8 cellular contexts compared by ENCODE assay signal in the genomic region with DNA sequence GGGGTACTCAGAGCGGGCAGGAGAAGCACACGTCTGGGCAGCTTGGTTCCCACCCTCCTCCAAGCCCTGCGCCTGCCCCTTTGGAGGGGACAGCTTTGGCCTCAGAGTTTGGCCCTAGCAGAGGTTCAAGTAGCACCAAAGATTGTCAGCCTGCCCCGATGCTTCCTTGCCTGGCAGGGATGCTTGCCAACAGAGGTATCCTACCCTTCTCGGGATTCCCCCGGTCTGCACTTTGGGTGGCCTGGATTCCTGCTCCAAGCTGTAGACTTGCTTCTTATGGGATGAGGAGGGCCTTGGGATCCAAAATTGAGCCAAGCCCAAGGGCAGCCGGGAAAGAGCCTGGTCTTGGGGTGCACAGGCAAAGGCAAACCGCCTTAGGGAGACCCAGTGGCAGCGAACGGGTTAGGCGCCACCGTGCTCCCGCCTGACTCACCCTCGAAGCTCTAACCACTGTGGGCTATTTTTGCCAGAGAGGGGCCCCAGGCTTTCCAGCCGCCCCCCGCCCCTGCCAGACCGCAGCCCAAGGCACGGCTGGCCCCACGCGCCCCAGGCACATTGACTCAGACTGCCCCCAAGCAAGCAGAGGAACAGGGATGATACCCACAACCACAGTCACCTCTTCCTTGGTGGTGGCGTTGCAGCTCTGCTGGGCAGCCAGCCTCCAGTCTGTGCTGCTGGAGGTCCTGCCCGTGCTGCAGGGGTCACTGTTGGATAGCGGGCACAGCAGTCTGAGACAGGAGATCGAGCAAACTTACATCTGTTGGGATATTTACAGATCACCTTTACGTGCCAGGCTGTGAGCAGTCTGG. TPM values are rescaled to one million over a fixed set of nuclear protein-coding genes. Genes with fewer than 3 reads are reported as not detected.
DNase-seq lines count a peak whose midpoint lies in the region; ATAC-seq, FAIRE-seq and TF ChIP-seq lines count a peak whose summit lies in the region.

No MANE protein-coding gene starts in this region.

- CTCF ChIA-PET in activated CD4-positive, alpha-beta T cell treated with anti-CD3 and anti-CD28 coated beads, Interleukin-2, amount 10 ng/mL, durations not matched to agents 7 days and 5 days (lab: Charles Lee) = interaction anchor here (1.2 to 11.7 kb wide), 5 partner anchors 8 to 119 kb away, joined by 4 to 84 read pairs (median 6); a partner anchor contains a TSS

- H3K27me3 ChIP-seq in right atrium auricular region = peaks cover 3 to 12% of the 10 kb centered on the region in 2 donors

- no peaks in the 10 kb centered on the region for H3K36me3 Mint-ChIP-seq in activated CD4-positive, alpha-beta T cell treated with anti-CD3 and anti-CD28 coated beads, Interleukin-2, amount 10 ng/mL, durations not matched to agents 7 days and 5 days (ENCODE audit: low read depth)
- H3K36me3 Mint-ChIP-seq in chondrocyte (ENCODE audit: low read depth) = no peaks in the 10 kb centered on the region

- peaks cover 0 to 39% of the 10 kb centered on the region in 2 donors for H3K4me1 ChIP-seq in right atrium auricular region

- POLR2A ChIA-PET in activated CD4-positive, alpha-beta T cell treated with anti-CD3 and anti-CD28 coated beads, Interleukin-2, amount 10 ng/mL, durations not matched to agents 7 days and 5 days (lab: Charles Lee) = no interaction called here

- H3K9me3 Mint-ChIP-seq in activated CD4-positive, alpha-beta T cell treated with anti-CD3 and anti-CD28 coated beads, Interleukin-2, amount 10 ng/mL, durations not matched to agents 7 days and 5 days = no peaks in the 10 kb centered on the region
- no peaks in the 10 kb centered on the region for H3K9me3 Mint-ChIP-seq in chondrocyte (ENCODE audit: low read depth)

- peak overlapping the region in 1 of 2 donors; percentile 67 for H3K27ac ChIP-seq in right atrium auricular region

- H3K4me3 Mint-ChIP-seq in activated CD4-positive, alpha-beta T cell treated with anti-CD3 and anti-CD28 coated beads, Interleukin-2, amount 10 ng/mL, durations not matched to agents 7 days and 5 days = peak overlapping the region; percentile 40
- no peak overlapping the region for H3K4me3 Mint-ChIP-seq in chondrocyte (ENCODE audit: unreplicated experiment)

- no peak overlapping the region for H3K27ac Mint-ChIP-seq in activated CD4-positive, alpha-beta T cell treated with anti-CD3 and anti-CD28 coated beads, Interleukin-2, amount 10 ng/mL, durations not matched to agents 7 days and 5 days
- H3K27ac Mint-ChIP-seq in chondrocyte (ENCODE audit: unreplicated experiment) = no peak overlapping the region

- FAIRE-seq in RCC 7860 (lab: Jason Lieb, UNC) = no peak

- no peaks in the 10 kb centered on the region for H3K9me3 ChIP-seq in right atrium auricular region

- DNase-seq in activated CD4-positive, alpha-beta T cell treated with anti-CD3 and anti-CD28 coated beads, Interleukin-2, amount 10 ng/mL, durations not matched to agents 7 days and 5 days = no peak
- DNase-seq in activated CD4-positive, alpha-beta T cell treated with anti-CD3 and anti-CD28 coated beads for 4 hours = no peak
- peak; percentile 54 for DNase-seq in RCC 7860 (ENCODE audit: low spot score)
- DNase-seq in chondrocyte (ENCODE audit: low spot score) = no peak
- peak; percentile 64 to 65 for DNase-seq in stimulated activated CD8-positive, alpha-beta memory T cell treated with anti-CD3 and anti-CD28 coated beads, Interleukin-2, amount 100 ng/mL, for 48 hours (ENCODE audit: low read depth in 2 of 2)
- no peak for DNase-seq in right atrium auricular region (ENCODE audit: low spot score)

- H3K4me1 Mint-ChIP-seq in activated CD4-positive, alpha-beta T cell treated with anti-CD3 and anti-CD28 coated beads, Interleukin-2, amount 10 ng/mL, durations not matched to agents 7 days and 5 days = peaks cover 20% of the 10 kb centered on the region
- peaks cover 22% of the 10 kb centered on the region for H3K4me1 Mint-ChIP-seq in chondrocyte (ENCODE audit: low read depth)

- peaks cover 88% of the 10 kb centered on the region for H3K27me3 Mint-ChIP-seq in activated CD4-positive, alpha-beta T cell treated with anti-CD3 and anti-CD28 coated beads, Interleukin-2, amount 10 ng/mL, durations not matched to agents 7 days and 5 days
- H3K27me3 Mint-ChIP-seq in chondrocyte (ENCODE audit: low read depth) = peaks cover 59% of the 10 kb centered on the region

- H3K36me3 ChIP-seq in right atrium auricular region = no peaks in the 10 kb centered on the region

- H3K4me3 ChIP-seq in right atrium auricular region = no peak overlapping the region

- no peak for ATAC-seq in GM21447 (IDR thresholded peaks at IDR 0.05; ENCODE audit: unreplicated experiment)
- no peak for ATAC-seq in HG03457 (IDR thresholded peaks at IDR 0.05; ENCODE audit: unreplicated experiment)

- TF ChIP-seq CTCF in chondrocyte (IDR thresholded peaks at IDR 0.05) = peak; percentile 28
- no peak for TF ChIP-seq CTCF in right atrium auricular region (IDR thresholded peaks at IDR 0.05)

RNA-seq across cellular contexts. Expression of a gene that starts 0.9 kb away (rescaled TPM):
- total RNA-seq in activated CD4-positive, alpha-beta T cell treated with anti-CD3 and anti-CD28 coated beads, Interleukin-2, amount 10 ng/mL, durations not matched to agents 7 days and 5 days = under 1 TPM; 0.52 to 0.99 TPM
- total RNA-seq in chondrocyte (0.25 to 0.39 TPM in 2 of 3 replicates, not detected in the other), right atrium auricular region (under 1 TPM in 1 of 2 donors, not detected in 1; 0.74 TPM)

RNA-seq across cellular contexts. Expression of a gene that starts 5.7 kb away (rescaled TPM):
- total RNA-seq in activated CD4-positive, alpha-beta T cell treated with anti-CD3 and anti-CD28 coated beads, Interleukin-2, amount 10 ng/mL, durations not matched to agents 7 days and 5 days = under 1 TPM; 0.17 to 0.29 TPM
- not detected in 3 replicates for total RNA-seq in chondrocyte
- not detected for total RNA-seq in right atrium auricular region

RNA-seq across cellular contexts. Expression of a gene that starts 15.1 kb away (rescaled TPM):
- total RNA-seq in activated CD4-positive, alpha-beta T cell treated with anti-CD3 and anti-CD28 coated beads, Interleukin-2, amount 10 ng/mL, durations not matched to agents 7 days and 5 days = 100 to 1,000 TPM in 1 of 2 experiments, 10 to 100 TPM in 1; 89.6 to 114 TPM
- total RNA-seq in chondrocyte (116 to 128 TPM (median 126 TPM) in 3 replicates), right atrium auricular region (10 to 100 TPM; 35.5 to 48.8 TPM)

RNA-seq across cellular contexts. Expression of a gene that starts 26.8 kb away (rescaled TPM):
- total RNA-seq in activated CD4-positive, alpha-beta T cell treated with anti-CD3 and anti-CD28 coated beads, Interleukin-2, amount 10 ng/mL, durations not matched to agents 7 days and 5 days = under 1 TPM; 0.10 to 0.17 TPM
- 0.10 to 0.74 TPM (median 0.72 TPM) in 3 replicates for total RNA-seq in chondrocyte
- total RNA-seq in right atrium auricular region = under 1 TPM; 0.44 to 0.67 TPM

RNA-seq across cellular contexts. Expression of a gene that starts 46.2 kb away (rescaled TPM):
- total RNA-seq in activated CD4-positive, alpha-beta T cell treated with anti-CD3 and anti-CD28 coated beads, Interleukin-2, amount 10 ng/mL, durations not matched to agents 7 days and 5 days = 10 to 100 TPM; 62.5 to 65.5 TPM
- total RNA-seq in chondrocyte (61.5 to 77.1 TPM (median 61.7 TPM) in 3 replicates), right atrium auricular region (10 to 100 TPM; 68.5 to 74.8 TPM)

Comparison
In these comparisons a context has a peak if more than half of its experiments do, and no peak if none do; other contexts are left out.
1. DNase-seq: peak in RCC 7860 (single experiment) and stimulated activated CD8-positive, alpha-beta memory T cell treated with anti-CD3 and anti-CD28 coated beads, Interleukin-2, amount 100 ng/mL, for 48 hours (2 of 2); none in activated CD4-positive, alpha-beta T cell treated with anti-CD3 and anti-CD28 coated beads, Interleukin-2, amount 10 ng/mL, durations not matched to agents 7 days and 5 days (single experiment), activated CD4-positive, alpha-beta T cell treated with anti-CD3 and anti-CD28 coated beads for 4 hours (0 of 2), chondrocyte (single experiment) and right atrium auricular region (single experiment).